15 cellular contexts compared by ENCODE assay signal in genomic region chr21:38202811-38203210, GRCh38. TPM values are rescaled to one million over a fixed set of nuclear protein-coding genes. Genes with fewer than 3 reads are reported as not detected.
DNase-seq lines count a peak whose midpoint lies in the region; ATAC-seq lines count a peak whose summit lies in the region.
"Had no signal": no experiment of that assay in that cellular context is flagged by ENCODE, and none has a peak within 500 bp of the region (broad histone marks: within the 10 kb centered on the region; RNA-seq: fewer than 3 reads in every experiment).

No MANE protein-coding gene starts in this region.

- DNase-seq in Daoy (ENCODE audit: low read depth) (peak; percentile 14), NCI-H69 (lab: John Stamatoyannopoulos, UW) (peak; percentile 56), myocyte (ENCODE audit: low read depth) (peak; percentile 61), cerebellar cortex (ENCODE audit: low spot score) (no peak), iPS-NIHi7 (ENCODE audit: extremely low spot score) (no peak)
- DNase-seq: Calu3; CD4-positive, alpha-beta T cell; DMS 273 treated with DMSO at 0.1 percent for 48 hours; GOT3 had no signal

- H3K9ac ChIP-seq in BLaER1: no peak overlapping the region

- H3K4me1 ChIP-seq in BLaER1: peaks cover 25% of the 10 kb centered on the region
- H3K4me1 ChIP-seq: A549, HAP-1 had no signal

- no peaks in the 10 kb centered on the region for H3K36me3 ChIP-seq in BLaER1
- H3K36me3 ChIP-seq: HAP-1 had no signal

- no peak overlapping the region for H3K27ac ChIP-seq in BLaER1
- H3K27ac ChIP-seq: A549, HL-60 had no signal

- H3K4me2 ChIP-seq in BLaER1: peak overlapping the region; percentile 49
- H3K4me2 ChIP-seq: A549 had no signal

- H3K9me3 ChIP-seq in BLaER1: peaks cover 8% of the 10 kb centered on the region
- H3K9me3 ChIP-seq: A549, HAP-1 had no signal

- ATAC-seq in HG02885 (IDR thresholded peaks at IDR 0.05; ENCODE audit: poor library complexity, unreplicated experiment): no peak
- ATAC-seq: A549, K562 had no signal

- no peak overlapping the region for H3K4me3 ChIP-seq in BLaER1
- H3K4me3 ChIP-seq: A549, HAP-1, K562 had no signal

- no peaks in the 10 kb centered on the region for H4K20me1 ChIP-seq in BLaER1

- H3K27me3 ChIP-seq in BLaER1: no peaks in the 10 kb centered on the region

RNA-seq across cellular contexts. Expression of gene KCNJ15, which starts 54.0 kb away (rescaled TPM):
- total RNA-seq in Daoy (2014; rRNA removed; shearing (Covaris generic)): 35.4 and 44.6 TPM in 2 replicates
- total RNA-seq in myocyte: 12.0 and 14.8 TPM in 2 replicates
- 5.7 TPM for polyA plus RNA-seq in myocyte (2012)

Comparison
In these comparisons a context has a peak if more than half of its experiments do, and no peak if none do; other contexts are left out.
1. DNase-seq: peak in Daoy (single experiment), NCI-H69 (single experiment) and myocyte (single experiment); none in cerebellar cortex (single experiment) and iPS-NIHi7 (single experiment).